In the genomic region with DNA sequence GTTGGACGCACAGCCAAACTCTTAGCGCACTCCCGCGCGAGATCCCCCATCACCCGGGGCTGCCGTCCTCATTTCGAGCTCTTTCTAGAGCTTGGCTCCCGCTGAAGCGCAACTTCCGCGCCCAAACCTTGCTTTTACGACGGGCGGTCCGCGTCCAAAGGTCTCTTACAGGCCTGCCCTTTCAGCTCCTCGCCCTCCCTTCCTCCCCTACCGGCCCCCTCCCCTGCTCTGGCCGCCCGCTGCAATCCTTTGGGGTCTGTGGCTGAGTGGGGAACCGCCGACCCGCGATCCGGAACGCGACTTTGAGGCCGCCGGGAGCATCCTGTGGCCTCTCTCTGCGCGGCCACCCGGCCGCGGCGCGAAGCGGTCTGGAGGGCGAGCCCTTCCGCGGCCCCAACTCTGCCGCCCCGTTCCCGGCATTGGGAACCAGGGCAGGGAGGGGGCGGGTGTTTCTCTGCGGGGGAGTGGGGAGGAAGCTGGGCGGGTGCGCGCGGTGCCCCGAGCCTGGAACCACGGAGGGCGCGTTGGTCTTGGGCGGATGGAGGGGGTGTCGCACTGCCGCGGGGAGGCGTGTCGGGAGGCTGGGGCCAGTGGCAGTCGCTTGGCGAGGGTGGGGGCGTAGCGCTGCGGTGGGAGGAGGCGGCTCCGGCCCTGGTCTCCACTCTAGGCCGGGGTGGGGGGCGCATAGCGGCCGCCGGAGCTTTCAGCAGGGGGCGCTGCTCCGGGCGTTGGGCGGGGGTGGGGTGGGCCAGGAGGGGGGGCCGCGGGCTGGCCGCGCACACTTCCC, we compare ENCODE assay signal across 1 cellular context.
TF ChIP-seq lines count a peak whose summit lies in the region.

A gene (plus strand): TSS at position 781 of the 787 bp plus-strand sequence. CDS start 96 bp downstream, outside the sequence.

TF ChIP-seq in K562, 482 proteins besides CTCF, POLR2A, EP300 and RAD21 (continued from another document):
- TF ChIP-seq, protein P1, sequence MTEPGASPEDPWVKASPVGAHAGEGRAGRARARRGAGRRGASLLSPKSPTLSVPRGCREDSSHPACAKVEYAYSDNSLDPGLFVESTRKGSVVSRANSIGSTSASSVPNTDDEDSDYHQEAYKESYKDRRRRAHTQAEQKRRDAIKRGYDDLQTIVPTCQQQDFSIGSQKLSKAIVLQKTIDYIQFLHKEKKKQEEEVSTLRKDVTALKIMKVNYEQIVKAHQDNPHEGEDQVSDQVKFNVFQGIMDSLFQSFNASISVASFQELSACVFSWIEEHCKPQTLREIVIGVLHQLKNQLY (CRISPR knock-in tag; conservative IDR thresholded peaks at IDR 0.05): no peak
- TF ChIP-seq RBFOX2 (IDR thresholded peaks at IDR 0.05; ENCODE audit: low read depth, low read length) (no peak), FOXM1 (IDR thresholded peaks at IDR 0.05; ENCODE audit: low read depth) (no peak), FOXM1 (CRISPR knock-in tag; IDR thresholded peaks at IDR 0.05; ENCODE audit: low read depth) (no peak), PML (IDR thresholded peaks at IDR 0.05; ENCODE audit: low read length) (no peak), MAFG (tag; conservative IDR thresholded peaks at IDR 0.05) (no peak), LCOR (CRISPR knock-in tag; IDR thresholded peaks at IDR 0.05) (no peak), NUFIP1 (IDR thresholded peaks at IDR 0.05; ENCODE audit: partially characterized antibody) (no peak), EGR1 (conservative IDR thresholded peaks at IDR 0.05) (peak; percentile 22; the same call in 1 of the 2 replicates), CBX1 (IDR thresholded peaks at IDR 0.05; ENCODE audit: low read depth) (no peak), NELFE (IDR thresholded peaks at IDR 0.05; ENCODE audit: insufficient read depth, insufficient read length) (no peak), NFIC (IDR thresholded peaks at IDR 0.05) (no peak), MCM2 (IDR thresholded peaks at IDR 0.05; ENCODE audit: low read depth) (no peak), SRSF1 (IDR thresholded peaks at IDR 0.05; ENCODE audit: low read depth, low read length) (no peak), ZC3H8 (IDR thresholded peaks at IDR 0.05) (no peak), ZNF76 (CRISPR knock-in tag; IDR thresholded peaks at IDR 0.05; ENCODE audit: borderline replicate concordance) (no peak), SRSF7 (optimal IDR thresholded peaks at IDR 0.05; ENCODE audit: low read depth, low read length) (no peak), FOXA3 (CRISPR knock-in tag; conservative IDR thresholded peaks at IDR 0.05 in 1 of 2, IDR thresholded peaks at IDR 0.05 in 1 of 2) (no peak)
- TF ChIP-seq, protein P2, sequence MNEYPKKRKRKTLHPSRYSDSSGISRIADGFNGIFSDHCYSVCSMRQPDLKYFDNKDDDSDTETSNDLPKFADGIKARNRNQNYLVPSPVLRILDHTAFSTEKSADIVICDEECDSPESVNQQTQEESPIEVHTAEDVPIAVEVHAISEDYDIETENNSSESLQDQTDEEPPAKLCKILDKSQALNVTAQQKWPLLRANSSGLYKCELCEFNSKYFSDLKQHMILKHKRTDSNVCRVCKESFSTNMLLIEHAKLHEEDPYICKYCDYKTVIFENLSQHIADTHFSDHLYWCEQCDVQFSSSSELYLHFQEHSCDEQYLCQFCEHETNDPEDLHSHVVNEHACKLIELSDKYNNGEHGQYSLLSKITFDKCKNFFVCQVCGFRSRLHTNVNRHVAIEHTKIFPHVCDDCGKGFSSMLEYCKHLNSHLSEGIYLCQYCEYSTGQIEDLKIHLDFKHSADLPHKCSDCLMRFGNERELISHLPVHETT (CRISPR knock-in tag; conservative IDR thresholded peaks at IDR 0.05 in 1 of 2, IDR thresholded peaks at IDR 0.05 in 1 of 2): no peak
- TF ChIP-seq, protein P3, sequence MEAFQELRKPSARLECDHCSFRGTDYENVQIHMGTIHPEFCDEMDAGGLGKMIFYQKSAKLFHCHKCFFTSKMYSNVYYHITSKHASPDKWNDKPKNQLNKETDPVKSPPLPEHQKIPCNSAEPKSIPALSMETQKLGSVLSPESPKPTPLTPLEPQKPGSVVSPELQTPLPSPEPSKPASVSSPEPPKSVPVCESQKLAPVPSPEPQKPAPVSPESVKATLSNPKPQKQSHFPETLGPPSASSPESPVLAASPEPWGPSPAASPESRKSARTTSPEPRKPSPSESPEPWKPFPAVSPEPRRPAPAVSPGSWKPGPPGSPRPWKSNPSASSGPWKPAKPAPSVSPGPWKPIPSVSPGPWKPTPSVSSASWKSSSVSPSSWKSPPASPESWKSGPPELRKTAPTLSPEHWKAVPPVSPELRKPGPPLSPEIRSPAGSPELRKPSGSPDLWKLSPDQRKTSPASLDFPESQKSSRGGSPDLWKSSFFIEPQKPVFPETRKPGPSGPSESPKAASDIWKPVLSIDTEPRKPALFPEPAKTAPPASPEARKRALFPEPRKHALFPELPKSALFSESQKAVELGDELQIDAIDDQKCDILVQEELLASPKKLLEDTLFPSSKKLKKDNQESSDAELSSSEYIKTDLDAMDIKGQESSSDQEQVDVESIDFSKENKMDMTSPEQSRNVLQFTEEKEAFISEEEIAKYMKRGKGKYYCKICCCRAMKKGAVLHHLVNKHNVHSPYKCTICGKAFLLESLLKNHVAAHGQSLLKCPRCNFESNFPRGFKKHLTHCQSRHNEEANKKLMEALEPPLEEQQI (IDR thresholded peaks at IDR 0.05): no peak
- TF ChIP-seq, protein P4, sequence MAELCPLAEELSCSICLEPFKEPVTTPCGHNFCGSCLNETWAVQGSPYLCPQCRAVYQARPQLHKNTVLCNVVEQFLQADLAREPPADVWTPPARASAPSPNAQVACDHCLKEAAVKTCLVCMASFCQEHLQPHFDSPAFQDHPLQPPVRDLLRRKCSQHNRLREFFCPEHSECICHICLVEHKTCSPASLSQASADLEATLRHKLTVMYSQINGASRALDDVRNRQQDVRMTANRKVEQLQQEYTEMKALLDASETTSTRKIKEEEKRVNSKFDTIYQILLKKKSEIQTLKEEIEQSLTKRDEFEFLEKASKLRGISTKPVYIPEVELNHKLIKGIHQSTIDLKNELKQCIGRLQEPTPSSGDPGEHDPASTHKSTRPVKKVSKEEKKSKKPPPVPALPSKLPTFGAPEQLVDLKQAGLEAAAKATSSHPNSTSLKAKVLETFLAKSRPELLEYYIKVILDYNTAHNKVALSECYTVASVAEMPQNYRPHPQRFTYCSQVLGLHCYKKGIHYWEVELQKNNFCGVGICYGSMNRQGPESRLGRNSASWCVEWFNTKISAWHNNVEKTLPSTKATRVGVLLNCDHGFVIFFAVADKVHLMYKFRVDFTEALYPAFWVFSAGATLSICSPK (IDR thresholded peaks at IDR 0.05; ENCODE audit: borderline replicate concordance): no peak
